In the genomic region with DNA sequence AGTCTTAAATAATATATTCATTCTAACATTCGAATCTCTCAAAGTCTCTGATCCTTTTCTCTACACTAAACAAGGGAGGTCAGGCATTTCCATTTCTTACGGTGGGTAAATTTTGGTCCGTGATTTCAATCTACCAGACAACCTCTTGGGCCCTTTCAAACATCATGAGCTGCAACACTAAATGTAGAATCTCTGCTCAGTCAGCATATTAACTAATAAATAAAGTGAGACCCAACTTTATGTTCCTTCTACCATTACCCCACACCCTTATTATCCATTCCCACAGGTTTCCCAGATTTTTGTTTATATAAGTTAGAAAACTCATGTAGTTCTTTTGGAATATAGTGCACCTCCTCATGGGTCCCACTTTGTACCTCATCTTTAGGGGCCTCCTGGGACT, we compare ENCODE assay signal across 32 cellular contexts. TPM values are rescaled to one million over a fixed set of nuclear protein-coding genes. Genes with fewer than 3 reads are reported as not detected.
"Had no signal": no experiment of that assay in that cellular context is flagged by ENCODE, and none has a peak within 500 bp of the region (broad histone marks: within the 10 kb centered on the region; RNA-seq: fewer than 3 reads in every experiment).

No MANE protein-coding gene starts in this region.

- H3K36me3 ChIP-seq: colonic mucosa, esophagus squamous epithelium, gastroesophageal sphincter, heart left ventricle, left lung, lower lobe of right lung had no signal

- ATAC-seq: effector memory CD8-positive, alpha-beta T cell; esophagus mucosa; gastroesophageal sphincter; heart left ventricle; left cardiac atrium; left lung; left ventricle myocardium superior; lower lobe of right lung; mucosa of descending colon; naive thymus-derived CD8-positive, alpha-beta T cell had no signal

- H3K27ac ChIP-seq: colonic mucosa, epithelial cell of prostate, gastroesophageal sphincter, heart left ventricle, hepatocyte, left lung, lower lobe of right lung had no signal

- H3K27me3 Mint-ChIP-seq: dendritic cell treated with granulocyte-macrophage colony-stimulating factor and Interleukin-4, amounts not matched to agents 40 ng/mL and 50 ng/mL, for 4 days; effector memory CD8-positive, alpha-beta T cell; naive B cell; naive thymus-derived CD8-positive, alpha-beta T cell had no signal

- FAIRE-seq: endometrium, frontal cortex had no signal

- H3K9me3 ChIP-seq: colonic mucosa, esophagus squamous epithelium, gastroesophageal sphincter, heart left ventricle, left lung, lower lobe of right lung, mucosa of descending colon had no signal

- H3K4me2 ChIP-seq: hepatocyte had no signal

- H3K36me3 Mint-ChIP-seq: mesothelial cell of epicardium; naive B cell; naive thymus-derived CD8-positive, alpha-beta T cell had no signal

- H3K4me1 Mint-ChIP-seq: mesothelial cell of epicardium had no signal

- H3K27ac Mint-ChIP-seq: dendritic cell treated with granulocyte-macrophage colony-stimulating factor and Interleukin-4, amounts not matched to agents 40 ng/mL and 50 ng/mL, for 4 days; effector memory CD8-positive, alpha-beta T cell; endodermal cell; mesothelial cell of epicardium; naive B cell; naive thymus-derived CD8-positive, alpha-beta T cell had no signal

- DNase-seq: colonic mucosa; cortex of kidney; effector CD8-positive, alpha-beta T cell; effector memory CD8-positive, alpha-beta T cell; endodermal cell; erythroblast; esophagus squamous epithelium; foreskin fibroblast; heart left ventricle; hypothalamus; immature natural killer cell; islet precursor cell; left cardiac atrium; left lung; left ventricle myocardium superior; lower lobe of right lung; mesenchymal stem cell; mucosa of descending colon; naive B cell; naive thymus-derived CD8-positive, alpha-beta T cell had no signal

- H3K4me3 Mint-ChIP-seq: dendritic cell treated with granulocyte-macrophage colony-stimulating factor and Interleukin-4, amounts not matched to agents 40 ng/mL and 50 ng/mL, for 4 days; effector memory CD8-positive, alpha-beta T cell; endodermal cell; immature natural killer cell; mesothelial cell of epicardium; naive B cell; naive thymus-derived CD8-positive, alpha-beta T cell had no signal

- H3K4me3 ChIP-seq: colonic mucosa, esophagus squamous epithelium, gastroesophageal sphincter, heart left ventricle, hepatocyte, left lung, lower lobe of right lung, mucosa of descending colon had no signal

- H3K4me1 ChIP-seq: colonic mucosa, gastroesophageal sphincter, lower lobe of right lung had no signal

- H3K27me3 ChIP-seq: colonic mucosa, esophagus squamous epithelium, gastroesophageal sphincter, heart left ventricle, hepatocyte, left lung had no signal

- H2AFZ ChIP-seq: hepatocyte had no signal

- H3K9me3 Mint-ChIP-seq: dendritic cell treated with granulocyte-macrophage colony-stimulating factor and Interleukin-4, amounts not matched to agents 40 ng/mL and 50 ng/mL, for 4 days; endodermal cell had no signal

RNA-seq across cellular contexts. Expression of a gene that starts 24.9 kb away (rescaled TPM):
- total RNA-seq: dermis microvascular lymphatic vessel endothelial cell, endodermal cell, frontal cortex, lung microvascular endothelial cell, mesothelial cell of epicardium, myocyte had no signal
- polyA plus RNA-seq: hepatocyte had no signal

RNA-seq across cellular contexts. Expression of a gene that starts 32.0 kb away (rescaled TPM):
- total RNA-seq: dermis microvascular lymphatic vessel endothelial cell, endodermal cell, frontal cortex, hepatocyte, kidney epithelial cell, left ventricle myocardium superior, lung microvascular endothelial cell, mesothelial cell of epicardium, myocyte had no signal
- polyA plus RNA-seq: hepatocyte had no signal

RNA-seq across cellular contexts. Expression of a gene that starts 52.4 kb away (rescaled TPM):
- total RNA-seq: dermis microvascular lymphatic vessel endothelial cell, kidney epithelial cell, lung microvascular endothelial cell, myocyte had no signal
- polyA plus RNA-seq: hepatocyte had no signal
